ENCODE assay signal across 8 cellular contexts in genomic region chrX:39772057-39772832, GRCh38.
A peak's percentile ranks its signal among the peaks of the same experiment; 100 is the strongest.
DNase-seq lines count a peak whose midpoint lies in the region; ATAC-seq and TF ChIP-seq lines count a peak whose summit lies in the region.

No MANE protein-coding gene starts in this region.

- in situ Hi-C loops in ACHN (cut with HindIII; ENCODE audit: low pct_ligation_motif_present, low pct_unique_long_range_greater_than_20kb, low sequenced_read_pairs): no loop called here

- H3K9me3 ChIP-seq in MM.1S (replicated peaks; ENCODE audit: insufficient read depth, low read length) (no peaks in the 10 kb centered on the region), esophagus muscularis mucosa (no peaks in the 10 kb centered on the region)

- no peak for TF ChIP-seq POLR2A in esophagus muscularis mucosa (IDR thresholded peaks at IDR 0.05; ENCODE audit: low read depth)

- H3K4me1 ChIP-seq in MM.1S (ENCODE audit: low read length) (no peaks in the 10 kb centered on the region), esophagus muscularis mucosa (peaks cover 8 to 15% (median 14%) of the 10 kb centered on the region in 4 donors)

- peak overlapping the region; percentile 13; the same call in 1 of the 2 replicates for H3K9ac ChIP-seq in MM.1S (ENCODE audit: low read length)

- peak; percentile 63 for ATAC-seq in activated CD8-positive, alpha-beta T cell treated with anti-CD3 and anti-CD28 coated beads, Interleukin-2, amount 10 ng/mL, durations not matched to agents 7 days and 5 days
- ATAC-seq in HG03196 (IDR thresholded peaks at IDR 0.05; ENCODE audit: unreplicated experiment): no peak
- ATAC-seq in HG02981 (IDR thresholded peaks at IDR 0.05; ENCODE audit: unreplicated experiment): no peak

- H3F3A ChIP-seq in MM.1S (ENCODE audit: insufficient read depth, low read length): no peaks in the 10 kb centered on the region; the same call in 1 of the 2 replicates

- H3K79me2 ChIP-seq in MM.1S (ENCODE audit: low read length): no peaks in the 10 kb centered on the region

- POLR2A ChIA-PET in activated CD8-positive, alpha-beta T cell treated with anti-CD3 and anti-CD28 coated beads, Interleukin-2, amount 10 ng/mL, durations not matched to agents 7 days and 5 days (lab: Charles Lee): interaction anchor here (0.7 to 1.5 kb wide), 7 partner anchors 21 to 343 kb away, joined by 3 to 5 read pairs (median 3); partner anchors contain the start of gene BCOR

- no peaks in the 10 kb centered on the region for H4K20me1 ChIP-seq in MM.1S (ENCODE audit: insufficient read depth, low read length)

- H3K27ac ChIP-seq in MM.1S (ENCODE audit: low read length) (peak overlapping the region; percentile 62; the same call in 1 of the 2 replicates), esophagus muscularis mucosa (replicated peaks in 1 of 4) (peak overlapping the region in 3 of 4 donors; percentile 21 to 46 (median 38))

- intact Hi-C loops in esophagus muscularis mucosa (cut with DNase I): no loop called here

- H3K36me3 ChIP-seq in MM.1S (replicated peaks; ENCODE audit: insufficient read depth, low read length) (no peaks in the 10 kb centered on the region), esophagus muscularis mucosa (no peaks in the 10 kb centered on the region)

- CTCF ChIA-PET in activated CD8-positive, alpha-beta T cell treated with anti-CD3 and anti-CD28 coated beads, Interleukin-2, amount 10 ng/mL, durations not matched to agents 7 days and 5 days (lab: Charles Lee): interaction anchor here (1.0 to 1.2 kb wide), 2 partner anchors 41 to 64 kb away, joined by 3 to 5 read pairs; no protein-coding TSS in a partner anchor

- 0 out of 2 replicates have a peak overlapping the region, but pooled peaks have one; percentile 23 for H2AFZ ChIP-seq in MM.1S (ENCODE audit: low read length)

- no peak for TF ChIP-seq CTCF in MM.1S (IDR thresholded peaks at IDR 0.05; ENCODE audit: low read length)
- TF ChIP-seq CTCF in esophagus muscularis mucosa (IDR thresholded peaks at IDR 0.05): no peak

- no peaks in the 10 kb centered on the region for H3K36me3 Mint-ChIP-seq in activated CD8-positive, alpha-beta T cell treated with anti-CD3 and anti-CD28 coated beads, Interleukin-2, amount 10 ng/mL, durations not matched to agents 7 days and 5 days (ENCODE audit: low read depth)

- peak overlapping the region; percentile 21; the same call in 1 of the 2 replicates for H3K4me2 ChIP-seq in MM.1S (ENCODE audit: low read depth, low read length)

- DNase-seq in ACHN: peak; percentile 25
- DNase-seq in MM.1S: peak; percentile 61
- peak; percentile 48 for DNase-seq in activated CD8-positive, alpha-beta T cell treated with anti-CD3 and anti-CD28 coated beads, Interleukin-2, amount 10 ng/mL, durations not matched to agents 7 days and 5 days
- no peak for DNase-seq in esophagus muscularis mucosa (ENCODE audit: extremely low spot score)
- DNase-seq in pons (ENCODE audit: low spot score): peak; percentile 48
- no peak for DNase-seq in HUDEP-2 (lab: John Stamatoyannopoulos, UW; ENCODE audit: unreplicated experiment in 76 of 76)

- no peaks in the 10 kb centered on the region for H3K9me2 ChIP-seq in MM.1S (replicated peaks; ENCODE audit: insufficient read depth, low read length)

- H3K9me3 Mint-ChIP-seq in activated CD8-positive, alpha-beta T cell treated with anti-CD3 and anti-CD28 coated beads, Interleukin-2, amount 10 ng/mL, durations not matched to agents 7 days and 5 days (ENCODE audit: insufficient read depth): no peaks in the 10 kb centered on the region

- H3K4me1 Mint-ChIP-seq in activated CD8-positive, alpha-beta T cell treated with anti-CD3 and anti-CD28 coated beads, Interleukin-2, amount 10 ng/mL, durations not matched to agents 7 days and 5 days (ENCODE audit: low read depth): peaks cover 40% of the 10 kb centered on the region

- peak overlapping the region; percentile 94 for H3K27ac Mint-ChIP-seq in activated CD8-positive, alpha-beta T cell treated with anti-CD3 and anti-CD28 coated beads, Interleukin-2, amount 10 ng/mL, durations not matched to agents 7 days and 5 days

- peak overlapping the region; percentile 42 for H3K4me3 Mint-ChIP-seq in activated CD8-positive, alpha-beta T cell treated with anti-CD3 and anti-CD28 coated beads, Interleukin-2, amount 10 ng/mL, durations not matched to agents 7 days and 5 days

- H3K27me3 ChIP-seq in MM.1S (replicated peaks; ENCODE audit: insufficient read depth, low read length): no peaks in the 10 kb centered on the region
- no peaks in the 10 kb centered on the region for H3K27me3 ChIP-seq in esophagus muscularis mucosa

- 27% methylated on average over 21 of the region's 21 CpGs for WGBS in esophagus muscularis mucosa

- TF ChIP-seq EP300 in esophagus muscularis mucosa (IDR thresholded peaks at IDR 0.05): no peak

- H3K4me3 ChIP-seq in MM.1S (ENCODE audit: low read length) (no peak overlapping the region), esophagus muscularis mucosa (no peak overlapping the region)

- no peaks in the 10 kb centered on the region for H3K27me3 Mint-ChIP-seq in activated CD8-positive, alpha-beta T cell treated with anti-CD3 and anti-CD28 coated beads, Interleukin-2, amount 10 ng/mL, durations not matched to agents 7 days and 5 days (ENCODE audit: low read depth)

Comparison
In these comparisons a context has a peak if more than half of its experiments do, and no peak if none do; other contexts are left out.
1. DNase-seq: peak in ACHN (single experiment), MM.1S (single experiment), activated CD8-positive, alpha-beta T cell treated with anti-CD3 and anti-CD28 coated beads, Interleukin-2, amount 10 ng/mL, durations not matched to agents 7 days and 5 days (single experiment) and pons (single experiment); none in esophagus muscularis mucosa (single experiment) and HUDEP-2 (0 of 76).